ENCODE assay signal across 18 cellular contexts in the genomic region with DNA sequence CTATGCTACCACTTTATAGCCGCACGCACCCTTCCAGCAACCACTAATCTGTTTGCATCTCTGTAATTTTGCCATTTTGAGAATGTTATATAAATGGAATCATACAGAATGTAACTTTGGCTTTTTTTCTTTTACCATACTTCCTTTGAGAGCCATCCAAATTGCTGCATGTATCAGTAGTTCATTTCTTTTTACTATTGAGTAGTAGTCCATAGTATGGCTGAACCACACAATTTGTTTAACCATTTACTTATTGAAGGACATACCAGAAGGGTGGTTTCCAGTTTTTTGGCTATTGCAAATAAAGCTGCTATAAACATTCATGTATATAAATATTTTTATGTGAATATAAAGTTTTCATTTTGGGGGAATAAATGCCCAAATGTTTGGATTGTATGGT.
"Had no signal": no experiment of that assay in that cellular context is flagged by ENCODE, and none has a peak within 500 bp of the region (broad histone marks: within the 10 kb centered on the region; RNA-seq: fewer than 3 reads in every experiment).

No MANE protein-coding gene starts in this region.

- H3K36me3 ChIP-seq: adrenal gland, gastrocnemius medialis, sigmoid colon had no signal

- H3K27me3 ChIP-seq: adrenal gland, gastrocnemius medialis, heart right ventricle, sigmoid colon had no signal

- H3K27ac Mint-ChIP-seq: T-helper 2 cell treated with Interferon-gamma antibody and Interleukin-4, amounts not matched to agents 5 μg/mL and 100 μg/mL, for 36 hours had no signal

- H3K9me3 ChIP-seq: adrenal gland, gastrocnemius medialis, heart right ventricle, sigmoid colon had no signal

- H3K4me3 ChIP-seq: adrenal gland, coronary artery, gastrocnemius medialis, heart right ventricle, sigmoid colon had no signal

- H3K27ac ChIP-seq: gastrocnemius medialis, heart right ventricle had no signal

- ATAC-seq: gastrocnemius medialis; heart right ventricle; left ventricle myocardium superior; stimulated activated naive CD8-positive, alpha-beta T cell treated with anti-CD3 and anti-CD28 coated beads, Interleukin-15, Interleukin-2, amounts not matched to agents 100 U/mL and 50 U/mL, for 24 hours had no signal

- H3K9me3 Mint-ChIP-seq: activated T-helper 1 cell treated with anti-CD3 and anti-CD28 coated beads, Interleukin-12 subunit alpha, Interleukin-12 subunit beta, Interleukin-2, Interleukin-4 antibody, amounts not matched to agents 30 ng/mL and 10 ng/mL and 1 ng/mL, durations not matched to agents 14 hours and 24 hours and 36 hours; neural crest cell; T-helper 2 cell treated with Interferon-gamma antibody and Interleukin-4, amounts not matched to agents 5 μg/mL and 100 μg/mL, for 36 hours had no signal

- DNase-seq: activated CD4-positive, alpha-beta T cell treated with anti-CD3 and anti-CD28 coated beads, Interleukin-2, amount 50 U/mL, for 4 hours; activated CD4-positive, CD25-positive, alpha-beta regulatory T cell treated with anti-CD3 and anti-CD28 coated beads, Interleukin-2, amount 50 U/mL, for 72 hours; activated naive CD4-positive, alpha-beta T cell; caudate nucleus; effector CD4-positive, alpha-beta T cell; gastrocnemius medialis; heart right ventricle; kidney; left ventricle myocardium superior; mesenchymal stem cell; sigmoid colon; stimulated activated CD4-positive, alpha-beta T cell treated with anti-CD3 and anti-CD28 coated beads, Interleukin-12 subunit alpha, Interleukin-12 subunit beta, amount 100 ng/mL, for 4 hours; stimulated activated naive CD8-positive, alpha-beta T cell treated with anti-CD3 and anti-CD28 coated beads, Interleukin-15, Interleukin-2, amounts not matched to agents 100 U/mL and 50 U/mL, for 24 hours had no signal

- H3K4me3 Mint-ChIP-seq: neural crest cell; T-helper 2 cell treated with Interferon-gamma antibody and Interleukin-4, amounts not matched to agents 5 μg/mL and 100 μg/mL, for 36 hours had no signal
